ENCODE assay signal across 8 cellular contexts in genomic region chr14:74111395-74112216, GRCh38. TPM values are rescaled to one million over a fixed set of nuclear protein-coding genes. Genes with fewer than 3 reads are reported as not detected.
DNase-seq lines count a peak whose midpoint lies in the region; ATAC-seq and TF ChIP-seq lines count a peak whose summit lies in the region.
"Not testable (repeated sequence)": the region's sequence is repeated elsewhere in the genome, so short reads cannot be mapped to it uniquely, and the experiment has no call there.

No MANE protein-coding gene starts in this region.

- H3K27ac Mint-ChIP-seq in MCF 10A (ENCODE audit: low read depth, unreplicated experiment); naive thymus-derived CD4-positive, alpha-beta T cell: not testable (repeated sequence)

- WGBS in transverse colon (ENCODE audit: low coverage in 1 of 2), 2 donors, result 90 to 96% methylated on average over 11 to 13 of the region's 13 CpGs

- not testable (repeated sequence) for H3K4me1 ChIP-seq in naive thymus-derived CD4-positive, alpha-beta T cell (ENCODE audit: control insufficient read depth in 2 of 2, insufficient read depth in 2 of 2, low read length in 2 of 2); transverse colon

- H3K27me3 ChIP-seq in naive thymus-derived CD4-positive, alpha-beta T cell (ENCODE audit: control insufficient read depth in 2 of 2, insufficient read depth in 2 of 2, low read length in 2 of 2); transverse colon: not testable (repeated sequence)

- CTCF ChIA-PET in MCF 10A (lab: Yijun Ruan, JAX), result interaction anchor here (0.5 to 4.2 kb wide), 28 partner anchors 8 to 378 kb away, joined by 3 to 55 read pairs (median 4); no protein-coding TSS in a partner anchor
- CTCF ChIA-PET in naive thymus-derived CD4-positive, alpha-beta T cell (lab: Charles Lee), result interaction anchor here (0.6 to 1.4 kb wide), 5 partner anchors 11 to 266 kb away, joined by 3 to 6 read pairs (median 4); no protein-coding TSS in a partner anchor

- not testable (repeated sequence) for H3K27me3 Mint-ChIP-seq in MCF 10A (ENCODE audit: insufficient read depth, unreplicated experiment); naive thymus-derived CD4-positive, alpha-beta T cell

- peak; percentile 8 for DNase-seq in DMS153 (lab: John Stamatoyannopoulos, UW)
- peak; percentile 53 for DNase-seq in NCI-H2107 treated with DMSO at 0.1 percent for 48 hours (lab: John Stamatoyannopoulos, UW; ENCODE audit: unreplicated experiment)
- DNase-seq in SIG-M5 treated with dmso at 0.1 percent for 504 hours (lab: John Stamatoyannopoulos, UW; ENCODE audit: unreplicated experiment), result peak; percentile 66
- peak; percentile 68 for DNase-seq in MCF 10A (ENCODE audit: unreplicated experiment)
- not testable (repeated sequence) for DNase-seq in Right ventricle myocardium superior, transverse colon
- DNase-seq in naive thymus-derived CD4-positive, alpha-beta T cell, result peak in 7 of 9 donors; percentile 14 to 41 (median 33)

- H3K9me3 ChIP-seq in naive thymus-derived CD4-positive, alpha-beta T cell (ENCODE audit: control insufficient read depth in 2 of 3, low read length in 3 of 3); transverse colon: not testable (repeated sequence)

- H3K36me3 Mint-ChIP-seq in MCF 10A (ENCODE audit: insufficient read depth, unreplicated experiment), result not testable (repeated sequence)
- H3K36me3 Mint-ChIP-seq in naive thymus-derived CD4-positive, alpha-beta T cell, result peaks cover 3 to 33% (median 25%) of the 10 kb centered on the region in 5 donors

- in situ Hi-C loops in transverse colon (cut with MboI; ENCODE audit: low pct_ligation_motif_present in 1 of 4, low pct_unique_long_range_greater_than_20kb in 1 of 4, low sequenced_read_pairs in 3 of 4), result loop anchor here in 1 of 4 donors (10.0 kb wide), 1 partner anchor 143 kb away; no protein-coding TSS in a partner anchor

- not testable (repeated sequence) for H3K4me1 Mint-ChIP-seq in MCF 10A (ENCODE audit: insufficient read depth, unreplicated experiment); naive thymus-derived CD4-positive, alpha-beta T cell

- not testable (repeated sequence) for H3K36me3 ChIP-seq in naive thymus-derived CD4-positive, alpha-beta T cell (ENCODE audit: control insufficient read depth in 2 of 3, insufficient read depth in 3 of 3, low read length in 3 of 3); transverse colon

- TF ChIP-seq POLR2A in transverse colon (IDR thresholded peaks at IDR 0.05), result not testable (repeated sequence)

- ATAC-seq in HG03280 (IDR thresholded peaks at IDR 0.05; ENCODE audit: unreplicated experiment), result peak; percentile 54
- ATAC-seq in Right ventricle myocardium superior (ENCODE audit: poor library complexity), result peak; percentile 65
- ATAC-seq in naive thymus-derived CD4-positive, alpha-beta T cell, result peak; percentile 80

- not testable (repeated sequence) for TF ChIP-seq EP300 in transverse colon (IDR thresholded peaks at IDR 0.05; ENCODE audit: low read depth)

- not testable (repeated sequence) for H3K9me3 Mint-ChIP-seq in MCF 10A (ENCODE audit: unreplicated experiment); naive thymus-derived CD4-positive, alpha-beta T cell

- peak; percentile 56 for TF ChIP-seq CTCF in MCF 10A (IDR thresholded peaks at IDR 0.05; ENCODE audit: unreplicated experiment)
- peak; percentile 49 to 64 (median 60) for TF ChIP-seq CTCF in transverse colon (IDR thresholded peaks at IDR 0.05)

- H3K27ac ChIP-seq in naive thymus-derived CD4-positive, alpha-beta T cell (ENCODE audit: low read depth, low read length); transverse colon: not testable (repeated sequence)

- POLR2A ChIA-PET in MCF 10A (lab: Yijun Ruan, JAX), result interaction anchor here (0.7 kb wide), 1 partner anchor 8 kb away, joined by 3 read pairs; no protein-coding TSS in a partner anchor
- POLR2A ChIA-PET in naive thymus-derived CD4-positive, alpha-beta T cell (lab: Charles Lee), result interaction anchor here (0.6 kb wide), 1 partner anchor 693 kb away, joined by 5 read pairs; no protein-coding TSS in a partner anchor

- BruUV-seq in MCF 10A (replicated peaks; lab: Mats Ljungman, UMichigan), result not testable (repeated sequence)

- not testable (repeated sequence) for H3K4me3 Mint-ChIP-seq in MCF 10A (ENCODE audit: unreplicated experiment); naive thymus-derived CD4-positive, alpha-beta T cell

- intact Hi-C loops in MCF 10A (cut with micrococcal nuclease), result loop anchor here (1.0 kb wide), 2 partner anchors 140 to 146 kb away; no protein-coding TSS in a partner anchor
- intact Hi-C loops in Right ventricle myocardium superior (cut with DNase I), result loop anchor here (2.0 kb wide), 1 partner anchor 139 kb away; no protein-coding TSS in a partner anchor
- intact Hi-C loops in naive thymus-derived CD4-positive, alpha-beta T cell (cut with micrococcal nuclease), result loop anchor here (1.0 kb wide), 2 partner anchors 140 to 146 kb away; no protein-coding TSS in a partner anchor
- intact Hi-C loops in transverse colon (cut with DNase I; ENCODE audit: low total_unique reads), result loop anchor here (5.0 kb wide), 1 partner anchor 136 kb away; no protein-coding TSS in a partner anchor

- not testable (repeated sequence) for H3K4me3 ChIP-seq in naive thymus-derived CD4-positive, alpha-beta T cell (ENCODE audit: low read length); transverse colon

RNA-seq across cellular contexts. Expression of gene LIN52, which starts 26.9 kb away (rescaled TPM):
- total RNA-seq in MCF 10A (2022), result 8.7 and 9.5 TPM in 2 replicates
- 5.6 TPM for total RNA-seq in Right ventricle myocardium superior
- 10 to 100 TPM in 1 of 5 experiments, 1 to 10 TPM in 4; 6.6 to 16.3 (median 9.4) TPM for total RNA-seq in naive thymus-derived CD4-positive, alpha-beta T cell
- polyA plus RNA-seq in naive thymus-derived CD4-positive, alpha-beta T cell, result 10 to 100 TPM; 12.4 to 13.8 TPM
- 1 to 10 TPM; 1.1 to 5.4 (median 4.6) TPM for total RNA-seq in transverse colon

RNA-seq across cellular contexts. Expression of gene ALDH6A1, which starts 27.4 kb away (rescaled TPM):
- total RNA-seq in MCF 10A (2022), result 22.4 and 28.9 TPM in 2 replicates
- 56.9 TPM for total RNA-seq in Right ventricle myocardium superior
- 10 to 100 TPM in 4 of 5 experiments, 1 to 10 TPM in 1; 8.9 to 23.7 (median 19.2) TPM for total RNA-seq in naive thymus-derived CD4-positive, alpha-beta T cell
- polyA plus RNA-seq in naive thymus-derived CD4-positive, alpha-beta T cell, result 10 to 100 TPM; 28.2 to 39.9 TPM
- total RNA-seq in transverse colon, result 10 to 100 TPM; 19.1 to 40.0 (median 27.5) TPM
